In the genomic region with DNA sequence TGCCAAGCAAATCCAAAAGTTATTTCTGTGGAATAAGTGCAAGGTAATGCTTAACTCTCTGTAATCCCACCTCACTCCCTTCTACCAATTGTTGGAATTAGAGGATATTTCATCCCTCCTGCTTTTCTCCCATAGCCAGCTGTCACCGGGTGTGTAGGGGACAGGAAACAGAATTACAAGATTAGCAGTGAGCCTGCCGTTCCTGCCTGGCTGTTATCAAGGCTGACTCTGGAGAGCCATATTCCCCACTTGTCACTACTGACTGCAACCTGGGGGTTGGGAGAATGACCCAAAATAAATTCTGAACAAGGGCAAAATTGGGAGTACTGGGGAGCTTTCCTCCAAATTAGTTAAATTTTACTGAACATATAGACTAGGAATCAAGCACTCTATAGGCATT, we compare ENCODE assay signal across 35 cellular contexts. TPM values are rescaled to one million over a fixed set of nuclear protein-coding genes. Genes with fewer than 3 reads are reported as not detected.
"Had no signal": no experiment of that assay in that cellular context is flagged by ENCODE, and none has a peak within 500 bp of the region (broad histone marks: within the 10 kb centered on the region; RNA-seq: fewer than 3 reads in every experiment).

No MANE protein-coding gene starts in this region.

- H3K27me3 ChIP-seq: brain microvascular endothelial cell, Peyer's patch had no signal

- H3K4me3 ChIP-seq: K562, Peyer's patch had no signal

- H3K27ac Mint-ChIP-seq: activated CD4-positive, alpha-beta T cell treated with anti-CD3 and anti-CD28 coated beads, Interleukin-2, amount 10 ng/mL, durations not matched to agents 24 days and 14 days; activated CD8-positive, alpha-beta T cell treated with anti-CD3 and anti-CD28 coated beads for 36 hours; activated naive CD8-positive, alpha-beta T cell treated with anti-CD3 and anti-CD28 coated beads for 36 hours; activated T-cell treated with anti-CD3 and anti-CD28 coated beads, Interleukin-2, amount 50 U/mL, for 72 hours; activated T-helper 17 cell treated with anti-CD3 and anti-CD28 coated beads, Interleukin-2, amount 50 U/mL, for 72 hours had no signal

- H3K27ac ChIP-seq: brain microvascular endothelial cell, Peyer's patch, VCaP had no signal

- H3K36me3 Mint-ChIP-seq: activated naive CD8-positive, alpha-beta T cell treated with anti-CD3 and anti-CD28 coated beads for 36 hours had no signal

- H3K36me3 ChIP-seq: brain microvascular endothelial cell, Peyer's patch had no signal

- H3K9me3 ChIP-seq: Peyer's patch had no signal

- H3K4me3 Mint-ChIP-seq: activated CD4-positive, alpha-beta T cell treated with anti-CD3 and anti-CD28 coated beads, Interleukin-2, amount 10 ng/mL, durations not matched to agents 24 days and 14 days; activated CD8-positive, alpha-beta T cell treated with anti-CD3 and anti-CD28 coated beads for 36 hours; activated naive CD8-positive, alpha-beta T cell treated with anti-CD3 and anti-CD28 coated beads for 36 hours; activated T-cell treated with anti-CD3 and anti-CD28 coated beads, Interleukin-2, amount 50 U/mL, for 72 hours; activated T-helper 17 cell treated with anti-CD3 and anti-CD28 coated beads, Interleukin-2, amount 50 U/mL, for 72 hours had no signal

- H3K4me1 ChIP-seq: Peyer's patch had no signal

- DNase-seq: activated CD4-positive, alpha-beta T cell treated with anti-CD3 and anti-CD28 coated beads for 1 hour; activated CD4-positive, alpha-beta T cell treated with anti-CD3 and anti-CD28 coated beads, Interleukin-2, amount 10 ng/mL, durations not matched to agents 24 days and 14 days; activated CD4-positive, alpha-beta T cell treated with anti-CD3 and anti-CD28 coated beads, Interleukin-2, amount 50 U/mL, for 4 hours; activated CD4-positive, CD25-positive, alpha-beta regulatory T cell; activated CD8-positive, alpha-beta T cell treated with anti-CD3 and anti-CD28 coated beads for 36 hours; activated effector memory CD4-positive, alpha-beta T cell treated with anti-CD3 and anti-CD28 coated beads, Interleukin-2, amount 50 U/mL, for 16 hours; activated naive CD4-positive, alpha-beta T cell; activated naive CD4-positive, alpha-beta T cell treated with anti-CD3 and anti-CD28 coated beads, Interleukin-2, amount 50 U/mL, for 16 hours; activated naive CD8-positive, alpha-beta T cell treated with anti-CD3 and anti-CD28 coated beads for 36 hours; activated T-cell treated with anti-CD3 and anti-CD28 coated beads, Interleukin-2, amount 50 U/mL, for 1 hour; activated T-cell treated with anti-CD3 and anti-CD28 coated beads, Interleukin-2, amount 50 U/mL, for 72 hours; amniotic stem cell; aorta; brain microvascular endothelial cell; NCI-H1105; NCI-H1417 treated with DMSO at 0.1 percent for 48 hours; NCI-H187 treated with DMSO at 0.1 percent for 48 hours; NCI-H2081; NCI-H226; NCI-H446 treated with DMSO at 0.1 percent for 48 hours; NCI-H524; NCI-H69; NK-92 treated with Interleukin-12 subunit alpha and Interleukin-12 subunit beta, amount 100 ng/mL, for 24 hours; PC-3; Peyer's patch; RPMI8226; SW 1271; T-helper 1 cell; T-helper 2 cell; T-helper 9 cell had no signal

- ATAC-seq: activated CD8-positive, alpha-beta T cell treated with anti-CD3 and anti-CD28 coated beads for 36 hours; activated T-cell treated with anti-CD3 and anti-CD28 coated beads, Interleukin-2, amount 50 U/mL, for 72 hours; activated T-helper 17 cell treated with anti-CD3 and anti-CD28 coated beads, Interleukin-2, amount 50 U/mL, for 72 hours; K562; PC-3 had no signal

- H3K9me3 Mint-ChIP-seq: activated CD4-positive, alpha-beta T cell treated with anti-CD3 and anti-CD28 coated beads, Interleukin-2, amount 10 ng/mL, durations not matched to agents 24 days and 14 days; activated CD8-positive, alpha-beta T cell treated with anti-CD3 and anti-CD28 coated beads for 36 hours; activated naive CD8-positive, alpha-beta T cell treated with anti-CD3 and anti-CD28 coated beads for 36 hours had no signal

- H3K27me3 Mint-ChIP-seq: activated CD4-positive, alpha-beta T cell treated with anti-CD3 and anti-CD28 coated beads, Interleukin-2, amount 10 ng/mL, durations not matched to agents 24 days and 14 days had no signal

- H3K4me1 Mint-ChIP-seq: activated CD4-positive, alpha-beta T cell treated with anti-CD3 and anti-CD28 coated beads, Interleukin-2, amount 10 ng/mL, durations not matched to agents 24 days and 14 days; activated naive CD8-positive, alpha-beta T cell treated with anti-CD3 and anti-CD28 coated beads for 36 hours; activated T-helper 17 cell treated with anti-CD3 and anti-CD28 coated beads, Interleukin-2, amount 50 U/mL, for 72 hours had no signal

RNA-seq across cellular contexts. Expression of a gene that starts 24.8 kb away (rescaled TPM):
- total RNA-seq: activated CD4-positive, alpha-beta T cell treated with anti-CD3 and anti-CD28 coated beads, Interleukin-2, amount 10 ng/mL, durations not matched to agents 24 days and 14 days; activated CD8-positive, alpha-beta memory T cell treated with anti-CD3 and anti-CD28 coated beads for 36 hours; activated CD8-positive, alpha-beta T cell treated with anti-CD3 and anti-CD28 coated beads for 36 hours; activated naive CD8-positive, alpha-beta T cell treated with anti-CD3 and anti-CD28 coated beads for 36 hours; activated T-cell treated with anti-CD3 and anti-CD28 coated beads, Interleukin-2, amount 50 U/mL, for 72 hours; activated T-helper 17 cell treated with anti-CD3 and anti-CD28 coated beads, Interleukin-2, amount 50 U/mL, for 72 hours; K562; M059J; PC-3; Peyer's patch had no signal
- polyA plus RNA-seq: K562 had no signal
